ENCODE assay signal across 10 cellular contexts in the genomic region with DNA sequence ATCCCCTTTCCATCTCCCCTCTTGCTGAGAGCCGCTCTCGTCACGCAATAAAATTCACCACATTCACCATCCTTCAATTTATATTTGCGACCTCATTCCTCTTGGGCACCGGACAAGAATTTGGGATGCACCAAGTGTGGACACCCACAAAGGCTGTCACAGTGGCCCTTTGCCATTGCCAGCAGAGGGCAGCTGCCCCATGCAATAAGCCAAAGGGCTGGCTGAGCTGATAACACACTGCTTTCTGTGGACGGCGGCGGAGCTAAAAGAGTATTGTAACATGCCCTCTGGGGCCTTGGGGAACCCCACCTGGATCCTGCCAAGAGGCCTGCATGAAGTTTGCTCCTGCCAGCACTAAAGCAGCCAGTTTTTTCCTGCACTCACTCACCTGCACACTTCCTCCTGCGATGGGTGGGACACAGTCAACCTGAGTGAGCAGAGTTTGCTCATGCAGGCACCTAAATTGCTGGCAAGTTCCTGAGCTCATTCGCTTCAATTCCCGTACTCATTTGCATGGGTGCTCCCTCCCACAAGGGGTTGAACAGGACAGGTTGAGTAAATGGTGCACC.
DNase-seq lines count a peak whose midpoint lies in the region; ATAC-seq and TF ChIP-seq lines count a peak whose summit lies in the region.
"Had no signal": no experiment of that assay in that cellular context is flagged by ENCODE, and none has a peak within 500 bp of the region (broad histone marks: within the 10 kb centered on the region; RNA-seq: fewer than 3 reads in every experiment).

No MANE protein-coding gene starts in this region.

- H3K36me3 Mint-ChIP-seq in WTC11 (peaks cover 10% of the 10 kb centered on the region), type B pancreatic cell (no peaks in the 10 kb centered on the region)
- no peaks in the 10 kb centered on the region for H3K36me3 Mint-ChIP-seq in T-helper 2 cell treated with Interferon-gamma antibody and Interleukin-4, amounts not matched to agents 5 μg/mL and 100 μg/mL, for 36 hours (ENCODE audit: low read depth)
- H3K36me3 Mint-ChIP-seq in naive thymus-derived CD8-positive, alpha-beta T cell: no peaks in the 10 kb centered on the region

- no peaks in the 10 kb centered on the region for H3K27me3 ChIP-seq in iPS DF 6.9 (ENCODE audit: control insufficient read depth, insufficient read depth, low read length)

- DNase-seq in NCI-H82 (lab: John Stamatoyannopoulos, UW) (peak; percentile 15), NCI-H82 treated with DMSO at 0.1 percent for 48 hours (lab: John Stamatoyannopoulos, UW; ENCODE audit: unreplicated experiment) (no peak), WTC11 (ENCODE audit: low spot score) (peak; percentile 68), iPS DF 6.9 (ENCODE audit: low read depth, low spot score) (peak; percentile 31), type B pancreatic cell (ENCODE audit: extremely low spot score, unreplicated experiment) (no peak), NCI-H69 (lab: John Stamatoyannopoulos, UW) (no peak)
- DNase-seq in T-helper 2 cell treated with Interferon-gamma antibody and Interleukin-4, amounts not matched to agents 5 μg/mL and 100 μg/mL, for 36 hours (ENCODE audit: low spot score): no peak
- DNase-seq in naive thymus-derived CD8-positive, alpha-beta T cell: no peak
- DNase-seq: stimulated activated CD4-positive, alpha-beta T cell treated with anti-CD3 and anti-CD28 coated beads, Interleukin-12 subunit alpha, Interleukin-12 subunit beta, amount 100 ng/mL, for 4 hours had no signal

- H3K27ac ChIP-seq in iPS DF 6.9 (ENCODE audit: low read length): no peak overlapping the region
- H3K27ac ChIP-seq: thoracic aorta had no signal

- H3K36me3 ChIP-seq in iPS DF 6.9 (ENCODE audit: control insufficient read depth, insufficient read depth, low read length): no peaks in the 10 kb centered on the region
- H3K36me3 ChIP-seq: thoracic aorta had no signal

- POLR2A ChIA-PET in WTC11 (lab: Charles Lee): interaction anchor here (0.7 kb wide), 1 partner anchor 577 kb away, joined by 3 read pairs; no protein-coding TSS in a partner anchor
- POLR2A ChIA-PET in naive thymus-derived CD8-positive, alpha-beta T cell (lab: Charles Lee): no interaction called here

- WGBS in iPS DF 6.9 (ENCODE audit: insufficient coverage, insufficient read length): 100% methylated on average over 4 of the region's 11 CpGs

- peak overlapping the region; percentile 42; the same call in 1 of the 2 replicates for H3K27ac Mint-ChIP-seq in WTC11
- no peak overlapping the region for H3K27ac Mint-ChIP-seq in type B pancreatic cell
- H3K27ac Mint-ChIP-seq in T-helper 2 cell treated with Interferon-gamma antibody and Interleukin-4, amounts not matched to agents 5 μg/mL and 100 μg/mL, for 36 hours: no peak overlapping the region
- H3K27ac Mint-ChIP-seq in naive thymus-derived CD8-positive, alpha-beta T cell: no peak overlapping the region

- H3K4me1 ChIP-seq in iPS DF 6.9 (ENCODE audit: control insufficient read depth, insufficient read depth, low read length): 0 out of 2 replicates have a peak, but pooled peaks cover 1% of the 10 kb centered on the region

- H3K9me3 ChIP-seq in iPS DF 6.9 (ENCODE audit: control insufficient read depth, insufficient read depth, low read length): no peaks in the 10 kb centered on the region; the same call in 1 of the 2 replicates
- H3K9me3 ChIP-seq: thoracic aorta had no signal

- H3K9me3 Mint-ChIP-seq in WTC11 (peaks cover 22% of the 10 kb centered on the region), type B pancreatic cell (no peaks in the 10 kb centered on the region)
- H3K9me3 Mint-ChIP-seq in T-helper 2 cell treated with Interferon-gamma antibody and Interleukin-4, amounts not matched to agents 5 μg/mL and 100 μg/mL, for 36 hours: no peaks in the 10 kb centered on the region
- H3K9me3 Mint-ChIP-seq in naive thymus-derived CD8-positive, alpha-beta T cell: peaks cover 0 to 4% (median 0%) of the 10 kb centered on the region in 9 donors

- H3K4me3 Mint-ChIP-seq in WTC11 (no peak overlapping the region), type B pancreatic cell (no peak overlapping the region)
- no peak overlapping the region for H3K4me3 Mint-ChIP-seq in T-helper 2 cell treated with Interferon-gamma antibody and Interleukin-4, amounts not matched to agents 5 μg/mL and 100 μg/mL, for 36 hours
- H3K4me3 Mint-ChIP-seq in naive thymus-derived CD8-positive, alpha-beta T cell: no peak overlapping the region

- CTCF ChIA-PET in WTC11 (lab: Charles Lee): interaction anchor here (0.5 to 2.5 kb wide), 22 partner anchors 14 to 986 kb away, joined by 3 to 24 read pairs (median 4); no protein-coding TSS in a partner anchor

- H3K4me1 Mint-ChIP-seq in WTC11 (peaks cover 25% of the 10 kb centered on the region), type B pancreatic cell (ENCODE audit: unreplicated experiment) (peaks cover 13% of the 10 kb centered on the region)
- H3K4me1 Mint-ChIP-seq in T-helper 2 cell treated with Interferon-gamma antibody and Interleukin-4, amounts not matched to agents 5 μg/mL and 100 μg/mL, for 36 hours (ENCODE audit: low read depth): no peaks in the 10 kb centered on the region
- no peaks in the 10 kb centered on the region for H3K4me1 Mint-ChIP-seq in naive thymus-derived CD8-positive, alpha-beta T cell

- peak; percentile 90 for ATAC-seq in WTC11
- ATAC-seq in naive thymus-derived CD8-positive, alpha-beta T cell: no peak

- TF ChIP-seq CTCF in WTC11 (IDR thresholded peaks at IDR 0.05) (no peak), type B pancreatic cell (conservative IDR thresholded peaks at IDR 0.05) (peak; percentile 54)

- no peaks in the 10 kb centered on the region for H3K27me3 Mint-ChIP-seq in WTC11 (ENCODE audit: low read depth)
- H3K27me3 Mint-ChIP-seq in type B pancreatic cell: peaks cover 3% of the 10 kb centered on the region
- H3K27me3 Mint-ChIP-seq in T-helper 2 cell treated with Interferon-gamma antibody and Interleukin-4, amounts not matched to agents 5 μg/mL and 100 μg/mL, for 36 hours (ENCODE audit: low read depth): no peaks in the 10 kb centered on the region
- no peaks in the 10 kb centered on the region for H3K27me3 Mint-ChIP-seq in naive thymus-derived CD8-positive, alpha-beta T cell

- H3K4me3 ChIP-seq in iPS DF 6.9 (ENCODE audit: low read length): no peak overlapping the region
- H3K4me3 ChIP-seq: thoracic aorta had no signal

TF ChIP-seq in WTC11, 78 proteins besides CTCF, POLR2A, EP300 and RAD21 (continues in another document):
- TF ChIP-seq, protein P1, sequence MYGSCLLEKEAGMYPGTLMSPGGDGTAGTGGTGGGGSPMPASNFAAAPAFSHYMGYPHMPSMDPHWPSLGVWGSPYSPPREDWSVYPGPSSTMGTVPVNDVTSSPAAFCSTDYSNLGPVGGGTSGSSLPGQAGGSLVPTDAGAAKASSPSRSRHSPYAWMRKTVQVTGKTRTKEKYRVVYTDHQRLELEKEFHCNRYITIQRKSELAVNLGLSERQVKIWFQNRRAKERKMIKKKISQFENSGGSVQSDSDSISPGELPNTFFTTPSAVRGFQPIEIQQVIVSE (CRISPR knock-in tag; IDR thresholded peaks at IDR 0.05; ENCODE audit: borderline replicate concordance): no peak
- TF ChIP-seq, protein P2, sequence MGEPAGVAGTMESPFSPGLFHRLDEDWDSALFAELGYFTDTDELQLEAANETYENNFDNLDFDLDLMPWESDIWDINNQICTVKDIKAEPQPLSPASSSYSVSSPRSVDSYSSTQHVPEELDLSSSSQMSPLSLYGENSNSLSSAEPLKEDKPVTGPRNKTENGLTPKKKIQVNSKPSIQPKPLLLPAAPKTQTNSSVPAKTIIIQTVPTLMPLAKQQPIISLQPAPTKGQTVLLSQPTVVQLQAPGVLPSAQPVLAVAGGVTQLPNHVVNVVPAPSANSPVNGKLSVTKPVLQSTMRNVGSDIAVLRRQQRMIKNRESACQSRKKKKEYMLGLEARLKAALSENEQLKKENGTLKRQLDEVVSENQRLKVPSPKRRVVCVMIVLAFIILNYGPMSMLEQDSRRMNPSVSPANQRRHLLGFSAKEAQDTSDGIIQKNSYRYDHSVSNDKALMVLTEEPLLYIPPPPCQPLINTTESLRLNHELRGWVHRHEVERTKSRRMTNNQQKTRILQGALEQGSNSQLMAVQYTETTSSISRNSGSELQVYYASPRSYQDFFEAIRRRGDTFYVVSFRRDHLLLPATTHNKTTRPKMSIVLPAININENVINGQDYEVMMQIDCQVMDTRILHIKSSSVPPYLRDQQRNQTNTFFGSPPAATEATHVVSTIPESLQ (CRISPR knock-in tag; IDR thresholded peaks at IDR 0.05): no peak
- TF ChIP-seq NFATC4 (CRISPR knock-in tag; IDR thresholded peaks at IDR 0.05): no peak
- no peak for TF ChIP-seq ZNF416 (CRISPR knock-in tag; IDR thresholded peaks at IDR 0.05)
- TF ChIP-seq MXD4 (CRISPR knock-in tag; IDR thresholded peaks at IDR 0.05; ENCODE audit: borderline replicate concordance): no peak
- TF ChIP-seq, protein P3, sequence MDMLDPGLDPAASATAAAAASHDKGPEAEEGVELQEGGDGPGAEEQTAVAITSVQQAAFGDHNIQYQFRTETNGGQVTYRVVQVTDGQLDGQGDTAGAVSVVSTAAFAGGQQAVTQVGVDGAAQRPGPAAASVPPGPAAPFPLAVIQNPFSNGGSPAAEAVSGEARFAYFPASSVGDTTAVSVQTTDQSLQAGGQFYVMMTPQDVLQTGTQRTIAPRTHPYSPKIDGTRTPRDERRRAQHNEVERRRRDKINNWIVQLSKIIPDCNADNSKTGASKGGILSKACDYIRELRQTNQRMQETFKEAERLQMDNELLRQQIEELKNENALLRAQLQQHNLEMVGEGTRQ (CRISPR knock-in tag; IDR thresholded peaks at IDR 0.05): no peak
- no peak for TF ChIP-seq ZBTB21 (CRISPR knock-in tag; IDR thresholded peaks at IDR 0.05; ENCODE audit: borderline replicate concordance)
- no peak for TF ChIP-seq ETV6 (CRISPR knock-in tag; IDR thresholded peaks at IDR 0.05)
- TF ChIP-seq ZNF396 (CRISPR knock-in tag; IDR thresholded peaks at IDR 0.05; ENCODE audit: borderline replicate concordance): no peak

Comparison
In these comparisons a context has a peak if more than half of its experiments do, and no peak if none do; other contexts are left out.
1. DNase-seq: peak in NCI-H82 (single experiment), WTC11 (single experiment) and iPS DF 6.9 (single experiment); none in NCI-H82 treated with DMSO at 0.1 percent for 48 hours (single experiment), type B pancreatic cell (single experiment), T-helper 2 cell treated with Interferon-gamma antibody and Interleukin-4, amounts not matched to agents 5 μg/mL and 100 μg/mL, for 36 hours (single experiment), naive thymus-derived CD8-positive, alpha-beta T cell (0 of 10) and NCI-H69 (single experiment).